Comparison of ENCODE assay signal across 8 cellular contexts in genomic region chr4:24584175-24584850, GRCh38. TPM values are rescaled to one million over a fixed set of nuclear protein-coding genes. Genes with fewer than 3 reads are reported as not detected.
DNase-seq lines count a peak whose midpoint lies in the region; ATAC-seq and TF ChIP-seq lines count a peak whose summit lies in the region.

Gene DHX15, minus strand, starts transcription at chr4:24584554. Its CDS starts 161 bp downstream, at chr4:24584393.

- peak within 1 kb of the TSS; percentile 100 for H3K4me3 Mint-ChIP-seq in T-helper 17 cell
- peak within 1 kb of the TSS; percentile 99 for H3K4me3 Mint-ChIP-seq in progenitor cell of endocrine pancreas (ENCODE audit: low read depth)

- no peaks in the 10 kb centered on the region for H3K27me3 ChIP-seq in left ventricle myocardium inferior (ENCODE audit: low read depth)

- TF ChIP-seq CTCF in left ventricle myocardium inferior (IDR thresholded peaks at IDR 0.05; ENCODE audit: borderline replicate concordance), result no peak
- TF ChIP-seq CTCF in progenitor cell of endocrine pancreas (IDR thresholded peaks at IDR 0.05; ENCODE audit: unreplicated experiment), result no peak

- H3K9me3 Mint-ChIP-seq in progenitor cell of endocrine pancreas (ENCODE audit: low read depth), result no peaks in the 10 kb centered on the region

- H3K4me1 ChIP-seq in left ventricle myocardium inferior, result peaks cover 57% of the 10 kb centered on the region

- DNase-seq in NCI-H1694 treated with DMSO at 0.1 percent for 48 hours (lab: John Stamatoyannopoulos, UW) (peak; percentile 86), T-helper 17 cell (peak; percentile 87 to 94 (median 91)), left ventricle myocardium inferior (peak; percentile 96), progenitor cell of endocrine pancreas (ENCODE audit: low spot score, unreplicated experiment) (peak; percentile 85), ureter (ENCODE audit: low spot score) (peak; percentile 96)

- H3K27ac ChIP-seq in angular gyrus (ENCODE audit: low read depth, low read length), result peak within 1 kb of the TSS; percentile 94
- H3K27ac ChIP-seq in left ventricle myocardium inferior (replicated peaks), result peak within 1 kb of the TSS; percentile 98

- no peaks in the 10 kb centered on the region for H3K27me3 Mint-ChIP-seq in T-helper 17 cell
- H3K27me3 Mint-ChIP-seq in progenitor cell of endocrine pancreas, result no peaks in the 10 kb centered on the region

- H3K36me3 Mint-ChIP-seq in T-helper 17 cell (ENCODE audit: low read depth), result peaks cover 4% of the 10 kb centered on the region
- H3K36me3 Mint-ChIP-seq in progenitor cell of endocrine pancreas (ENCODE audit: insufficient read depth), result peaks cover 10% of the 10 kb centered on the region

- ATAC-seq in HG02885 (IDR thresholded peaks at IDR 0.05; ENCODE audit: poor library complexity, unreplicated experiment) (peak; percentile 88), T-helper 17 cell (peak; percentile 95)

- H3K9me3 ChIP-seq in T-helper 17 cell (ENCODE audit: control insufficient read depth, low read length, poor library complexity, severe bottlenecking) (no peaks in the 10 kb centered on the region), left ventricle myocardium inferior (replicated peaks) (no peaks in the 10 kb centered on the region)

- H3K27ac Mint-ChIP-seq in T-helper 17 cell, result peak within 1 kb of the TSS; percentile 98
- H3K27ac Mint-ChIP-seq in progenitor cell of endocrine pancreas, result peak within 1 kb of the TSS; percentile 100

- no peaks in the 10 kb centered on the region for H3K36me3 ChIP-seq in left ventricle myocardium inferior

- TF ChIP-seq POLR2A in GM15510 (IDR thresholded peaks at IDR 0.05; ENCODE audit: borderline replicate concordance, extremely low read depth, insufficient read length), result peak; percentile 88

- intact Hi-C loops in left ventricle myocardium inferior (cut with micrococcal nuclease), result no loop called here

- peaks cover 27% of the 10 kb centered on the region for H3K4me1 Mint-ChIP-seq in T-helper 17 cell
- H3K4me1 Mint-ChIP-seq in progenitor cell of endocrine pancreas (ENCODE audit: low read depth), result peaks cover 28% of the 10 kb centered on the region

- H3K4me3 ChIP-seq in left ventricle myocardium inferior, result peak within 1 kb of the TSS; percentile 98

RNA-seq across cellular contexts. Expression of gene DHX15, which starts in this region (rescaled TPM):
- 100 to 1,000 TPM; 138 to 178 TPM for total RNA-seq in T-helper 17 cell
- 50.7 TPM for total RNA-seq in left ventricle myocardium inferior
- 206 and 220 TPM in 2 replicates for total RNA-seq in progenitor cell of endocrine pancreas
- 181 TPM for total RNA-seq in ureter

Comparison
In these comparisons a context has a peak if more than half of its experiments do, and no peak if none do; other contexts are left out.
1. Peak in every context shown above with its lines: DNase-seq, ATAC-seq, H3K4me3 ChIP-seq and H3K27ac ChIP-seq.